Comparison of ENCODE assay signal across 8 cellular contexts in genomic region chr4:57109530-57109846, GRCh38. TPM values are rescaled to one million over a fixed set of nuclear protein-coding genes. Genes with fewer than 3 reads are reported as not detected.
DNase-seq lines count a peak whose midpoint lies in the region; ATAC-seq, FAIRE-seq and TF ChIP-seq lines count a peak whose summit lies in the region.

No MANE protein-coding gene starts in this region.

- H2BK5ac ChIP-seq in H1 (ENCODE audit: low read depth, low read length) = no peak overlapping the region

- H3K4me3 ChIP-seq in MM.1S (ENCODE audit: low read length) (peak overlapping the region; percentile 51), H1 (ENCODE audit: extremely low read depth in 1 of 4, insufficient read depth in 2 of 4, low read depth in 3 of 4, low read length in 4 of 4) (peak overlapping the region; percentile 41 to 72 (median 49))

- in situ Hi-C loops in ACHN (cut with HindIII; ENCODE audit: low pct_ligation_motif_present, low pct_unique_long_range_greater_than_20kb, low sequenced_read_pairs) = no loop called here

- H4K8ac ChIP-seq in H1 (ENCODE audit: extremely low read depth, insufficient read depth, low read length) = peak overlapping the region; percentile 88; the same call in 1 of the 2 replicates

- peaks cover 0 to 2% (median 0%) of the 10 kb centered on the region in 7 donors for H3K9me3 Mint-ChIP-seq in naive B cell

- POLR2A ChIA-PET in H1 (lab: Charles Lee; ENCODE audit: partially characterized antibody) = no interaction called here

- peaks cover 23% of the 10 kb centered on the region for H3F3A ChIP-seq in MM.1S (ENCODE audit: insufficient read depth, low read length)

- no peak overlapping the region for H3K4ac ChIP-seq in H1 (replicated peaks; ENCODE audit: insufficient read length, low read depth, low read length)

- no peaks in the 10 kb centered on the region for H3K79me1 ChIP-seq in H1 (ENCODE audit: low read depth, low read length)

- no peak overlapping the region for H2AK5ac ChIP-seq in H1 (ENCODE audit: low read depth, low read length)

- H3K27me3 Mint-ChIP-seq in naive B cell = peaks cover 22 to 33% (median 27%) of the 10 kb centered on the region in 3 donors

- H2AFZ ChIP-seq in MM.1S (ENCODE audit: low read length) (peak overlapping the region; percentile 34; the same call in 1 of the 2 replicates), H1 (ENCODE audit: low read length) (peak overlapping the region; percentile 62; the same call in 1 of the 2 replicates)

- no peak for TF ChIP-seq EP300 in H1 (IDR thresholded peaks at IDR 0.05; ENCODE audit: borderline replicate concordance in 1 of 2, low read depth in 2 of 2, low read length in 2 of 2)

- no peak overlapping the region for H3K9ac ChIP-seq in MM.1S (ENCODE audit: low read length)
- H3K9ac ChIP-seq in H1 (replicated peaks in 1 of 4; ENCODE audit: extremely low read depth in 1 of 4, low read depth in 3 of 4, low read length in 3 of 4) = no peak overlapping the region

- no peak for TF ChIP-seq RAD21 in H1 (IDR thresholded peaks at IDR 0.05 in 1 of 2, conservative IDR thresholded peaks at IDR 0.05 in 1 of 2; ENCODE audit: low read depth in 2 of 2, low read length in 2 of 2)

- peak; percentile 15 for DNase-seq in ACHN
- no peak for DNase-seq in MM.1S
- no peak for DNase-seq in H1 (ENCODE audit: low read depth in 1 of 2, low spot score in 2 of 2)
- no peak for DNase-seq in naive B cell
- no peak for DNase-seq in SHP77 (lab: John Stamatoyannopoulos, UW)
- DNase-seq in NCI-H2171 treated with DMSO at 0.1 percent for 48 hours (lab: John Stamatoyannopoulos, UW) = no peak
- no peak for DNase-seq in COR-L47 (lab: John Stamatoyannopoulos, UW)

- no peak overlapping the region for H3K27ac Mint-ChIP-seq in naive B cell

- no peak overlapping the region for H3K23ac ChIP-seq in H1 (ENCODE audit: insufficient read length)

- TF ChIP-seq CTCF in MM.1S (IDR thresholded peaks at IDR 0.05; ENCODE audit: low read length) = no peak
- no peak for TF ChIP-seq CTCF in H1 (IDR thresholded peaks at IDR 0.05; ENCODE audit: control extremely low read depth in 1 of 3, insufficient read depth in 1 of 3, low read depth in 1 of 3, low read length in 3 of 3)

- TF ChIP-seq POLR2A in H1 (IDR thresholded peaks at IDR 0.05; ENCODE audit: control extremely low read depth in 1 of 2, low read depth in 2 of 2, low read length in 2 of 2) = no peak

- H3K27ac ChIP-seq in MM.1S (ENCODE audit: low read length) = no peak overlapping the region
- no peak overlapping the region for H3K27ac ChIP-seq in H1 (ENCODE audit: low read depth, low read length)

- no peak for FAIRE-seq in H1 (lab: Jason Lieb, UNC)

- H3K56ac ChIP-seq in H1 (replicated peaks; ENCODE audit: insufficient read length, low read depth, low read length) = no peak overlapping the region

- no peaks in the 10 kb centered on the region for H3K9me2 ChIP-seq in MM.1S (replicated peaks; ENCODE audit: insufficient read depth, low read length)

- no peak overlapping the region for H3K18ac ChIP-seq in H1 (ENCODE audit: extremely low read depth, low read length)

- H3K4me1 Mint-ChIP-seq in naive B cell = peaks cover 18 to 29% (median 22%) of the 10 kb centered on the region in 3 donors

- no peak for ATAC-seq in naive B cell (ENCODE audit: low read depth in 2 of 2)
- ATAC-seq in HG02938 (IDR thresholded peaks at IDR 0.05; ENCODE audit: unreplicated experiment) = no peak

- H3K27me3 ChIP-seq in MM.1S (replicated peaks; ENCODE audit: insufficient read depth, low read length) (no peaks in the 10 kb centered on the region), H1 (replicated peaks in 1 of 4; ENCODE audit: control insufficient read depth in 3 of 4, extremely low read depth in 1 of 4, insufficient read depth in 3 of 4, low read length in 3 of 4) (peaks cover 12 to 42% (median 29%) of the 10 kb centered on the region in 4 experiments)

- H2BK20ac ChIP-seq in H1 (ENCODE audit: low read length) = no peak overlapping the region

- H3K79me2 ChIP-seq in MM.1S (ENCODE audit: low read length) = no peaks in the 10 kb centered on the region
- no peaks in the 10 kb centered on the region for H3K79me2 ChIP-seq in H1 (ENCODE audit: control insufficient read depth in 1 of 2, insufficient read depth in 2 of 2, low read length in 2 of 2)

- H4K91ac ChIP-seq in H1 (replicated peaks; ENCODE audit: insufficient read length, low read length) = no peak overlapping the region

- H4K20me1 ChIP-seq in MM.1S (ENCODE audit: insufficient read depth, low read length) (no peaks in the 10 kb centered on the region), H1 (replicated peaks in 1 of 2; ENCODE audit: control insufficient read depth in 1 of 2, insufficient read depth in 2 of 2, low read length in 2 of 2) (no peaks in the 10 kb centered on the region)

- H2BK12ac ChIP-seq in H1 (ENCODE audit: low read depth, low read length) = no peak overlapping the region

- H3K36me3 ChIP-seq in MM.1S (replicated peaks; ENCODE audit: insufficient read depth, low read length) (no peaks in the 10 kb centered on the region), H1 (ENCODE audit: control insufficient read depth in 2 of 4, insufficient read depth in 4 of 4, low read length in 3 of 4) (peaks cover 0 to 4% (median 0%) of the 10 kb centered on the region in 4 experiments; a peak in 1 of 8 replicates)

- CTCF ChIA-PET in H1 (lab: Charles Lee; ENCODE audit: partially characterized antibody) = interaction anchor here (0.6 to 1.8 kb wide), 2 partner anchors 71 to 320 kb away, joined by 3 to 6 read pairs; no protein-coding TSS in a partner anchor

- peak overlapping the region; percentile 55 to 99 (median 78) for H3K4me3 Mint-ChIP-seq in naive B cell

- peak overlapping the region; percentile 54; the same call in 1 of the 2 replicates for H3K4me2 ChIP-seq in MM.1S (ENCODE audit: low read depth, low read length)
- peak overlapping the region; percentile 77 to 98 for H3K4me2 ChIP-seq in H1 (ENCODE audit: insufficient read depth in 1 of 2, low read depth in 2 of 2, low read length in 2 of 2)

- 28% methylated on average over 22 of the region's 27 CpGs; no CpG with 5 or more reads in 1 of the 2 experiments for WGBS in H1 (ENCODE audit: extremely low coverage in 1 of 2, insufficient coverage in 1 of 2, insufficient read length in 1 of 2, insufficient replicate concordance in 2 of 2, low coverage in 1 of 2, low lambda C conversion rate in 2 of 2, missing lambda C conversion rate in 1 of 2), 2 experiments

- peaks cover 17% of the 10 kb centered on the region; the same call in 1 of the 2 replicates for H3K23me2 ChIP-seq in H1 (ENCODE audit: low read depth, low read length)

- peaks cover 23% of the 10 kb centered on the region for H3K4me1 ChIP-seq in MM.1S (ENCODE audit: low read length)
- H3K4me1 ChIP-seq in H1 (replicated peaks in 1 of 4; ENCODE audit: control insufficient read depth in 3 of 4, insufficient read depth in 4 of 4, low read length in 3 of 4) = peaks cover 0 to 5% (median 2%) of the 10 kb centered on the region in 4 experiments; a peak in 5 of 7 replicates

- 0 out of 2 replicates have a peak overlapping the region, but pooled peaks have one; percentile 29 for H2BK15ac ChIP-seq in H1 (ENCODE audit: low read length)

- H3K9me3 ChIP-seq in MM.1S (replicated peaks; ENCODE audit: insufficient read depth, low read length) (no peaks in the 10 kb centered on the region), H1 (ENCODE audit: insufficient read depth in 2 of 2, low read depth in 1 of 2, low read length in 1 of 2) (no peaks in the 10 kb centered on the region)

- H3K14ac ChIP-seq in H1 (ENCODE audit: insufficient read length) = no peak overlapping the region

- H4K5ac ChIP-seq in H1 (ENCODE audit: insufficient read length, low read depth, low read length) = no peak overlapping the region

- peaks cover 0 to 7% of the 10 kb centered on the region in 2 donors for H3K36me3 Mint-ChIP-seq in naive B cell

- no peak overlapping the region for H2BK120ac ChIP-seq in H1 (replicated peaks; ENCODE audit: low read depth, low read length)

TF ChIP-seq in H1, 55 proteins besides CTCF, POLR2A, EP300 and RAD21:
- no peak for TF ChIP-seq EGR1 (IDR thresholded peaks at IDR 0.05; ENCODE audit: borderline replicate concordance, low read depth, low read length)

RNA-seq across cellular contexts. Expression of gene IGFBP7, which starts 0.7 kb away (rescaled TPM):
- total RNA-seq in H1 (2021; fragmentation: NEBNext Ultra II Directional; extraction: Animal tissue kit (Norgen Biotek cat#: 25700)) = 0.48 and 0.55 TPM in 2 replicates
- polyA plus RNA-seq in H1 (2011; rRNA removed) = 0.17 and 0.25 TPM in 2 replicates
- 0.31 TPM for polyA plus RNA-seq in H1 (2011; cell fraction: cytosol; rRNA removed)
- 0.23 TPM for polyA plus RNA-seq in H1 (2011; cell fraction: nucleus; rRNA removed)
- polyA plus RNA-seq in H1 (2012, experiment 1 of 2) = 0.13 to 1.2 TPM (median 0.37 TPM) in 4 replicates
- polyA plus RNA-seq in H1 (2012, experiment 2 of 2) = 0.84 TPM
- polyA plus RNA-seq in H1 (2013, experiment 1 of 2) = 3.8 TPM
- polyA plus RNA-seq in H1 (2013, experiment 2 of 2) = 5.5 TPM
- not detected in 2 replicates for polyA minus RNA-seq in H1 (2011; rRNA and poly(A)+ RNA removed)
- not detected for polyA minus RNA-seq in H1 (2011; cell fraction: cytosol; rRNA and poly(A)+ RNA removed)
- polyA minus RNA-seq in H1 (2011; cell fraction: nucleus; rRNA and poly(A)+ RNA removed) = 0.70 TPM
- polyA plus RNA-seq in naive B cell (ENCODE audit: low read depth in 6 of 6) = 1 to 10 TPM in 1 of 6 donors, under 1 TPM in 2, not detected in 3; 0.24 to 1.1 (median 0.86) TPM
